Comparison of ENCODE assay signal across 17 cellular contexts in the genomic region with DNA sequence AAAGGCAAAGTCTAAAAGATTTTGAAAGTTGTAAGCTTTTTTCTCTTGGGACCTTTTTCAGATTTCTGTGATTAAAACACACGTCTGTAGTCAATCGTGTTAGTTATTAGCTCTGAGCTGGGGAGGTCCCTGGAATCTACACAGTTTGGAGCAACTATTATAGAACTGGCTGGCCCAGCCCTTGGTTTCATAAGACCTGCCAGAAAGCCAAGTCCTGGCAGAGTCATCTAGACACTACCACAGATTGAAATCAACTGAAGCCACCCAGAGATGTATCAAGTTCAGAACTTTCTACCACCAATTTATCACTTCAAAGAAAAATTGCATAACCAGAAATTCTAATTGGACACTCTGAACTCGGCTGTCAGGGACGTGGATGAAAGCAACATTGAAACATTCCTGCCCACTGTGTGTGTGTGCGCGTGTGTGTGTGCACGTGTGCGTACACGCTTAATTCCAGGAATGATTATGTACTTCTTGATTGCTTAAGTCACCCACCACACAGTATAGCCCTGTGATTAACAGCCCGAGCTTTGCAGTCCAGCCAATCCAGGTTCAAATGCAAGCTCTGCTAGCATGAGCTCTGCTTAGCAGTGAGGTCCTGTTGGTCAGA.
"Had no signal": no experiment of that assay in that cellular context is flagged by ENCODE, and none has a peak within 500 bp of the region (broad histone marks: within the 10 kb centered on the region; RNA-seq: fewer than 3 reads in every experiment).

No MANE protein-coding gene starts in this region.

- H3K4me1 ChIP-seq: parathyroid adenoma had no signal

- H2AFZ ChIP-seq: parathyroid adenoma had no signal

- ATAC-seq: activated T-helper 17 cell treated with anti-CD3 and anti-CD28 coated beads, Interleukin-2, amount 50 U/mL, for 72 hours; effector memory CD8-positive, alpha-beta T cell; mucosa of descending colon; naive thymus-derived CD4-positive, alpha-beta T cell had no signal

- H3K9me3 ChIP-seq: heart right ventricle, mucosa of descending colon had no signal

- H3K4me3 ChIP-seq: heart right ventricle, mucosa of descending colon had no signal

- H3K27me3 ChIP-seq: heart right ventricle had no signal

- H3K27ac ChIP-seq: heart right ventricle, parathyroid adenoma had no signal

- H3K79me2 ChIP-seq: parathyroid adenoma had no signal

- H3K9ac ChIP-seq: parathyroid adenoma had no signal

- DNase-seq: activated CD4-positive, CD25-positive, alpha-beta regulatory T cell treated with anti-CD3 and anti-CD28 coated beads, Interleukin-2, amount 50 U/mL, for 72 hours; activated naive CD4-positive, alpha-beta T cell treated with anti-CD3 and anti-CD28 coated beads for 36 hours; activated T-cell treated with anti-CD3 and anti-CD28 coated beads for 4 hours; dermis blood vessel endothelial cell; effector memory CD8-positive, alpha-beta T cell; heart right ventricle; left cardiac atrium; mucosa of descending colon; naive thymus-derived CD4-positive, alpha-beta T cell; retina; stimulated activated CD4-positive, alpha-beta T cell treated with anti-CD3 and anti-CD28 coated beads, Interleukin-15, amount 100 ng/mL, for 24 hours; stimulated activated CD4-positive, alpha-beta T cell treated with anti-CD3 and anti-CD28 coated beads, Interleukin-4, amount 100 ng/mL, for 24 hours; stimulated activated naive CD4-positive, alpha-beta T cell; substantia nigra; trophoblast cell had no signal
